In genomic region chr3:188123170-188123920, GRCh38 we compare ENCODE assay signal across 1 cellular context.
A peak's percentile ranks its signal among the peaks of the same experiment; 100 is the strongest.
TF ChIP-seq lines count a peak whose summit lies in the region.

No MANE protein-coding gene starts in this region.

TF ChIP-seq in HepG2, 621 proteins besides CTCF, POLR2A, EP300 and RAD21 (continued from another document and continues in another):
- 0 out of 2 replicates have a peak, but pooled peaks have one; percentile 67 for TF ChIP-seq ZNF512B (CRISPR knock-in tag; IDR thresholded peaks at IDR 0.05; ENCODE audit: borderline replicate concordance)
- TF ChIP-seq FOSL2 (CRISPR knock-in tag; IDR thresholded peaks at IDR 0.05): peak; percentile 74
- peak; percentile 26; the same call in 1 of the 2 replicates for TF ChIP-seq KLF6 (CRISPR knock-in tag; IDR thresholded peaks at IDR 0.05)
- TF ChIP-seq SIX1 (CRISPR knock-in tag; IDR thresholded peaks at IDR 0.05; ENCODE audit: borderline replicate concordance): peak; percentile 65; the same call in 1 of the 2 replicates
- TF ChIP-seq RFXAP (CRISPR knock-in tag; IDR thresholded peaks at IDR 0.05; ENCODE audit: borderline replicate concordance): 0 out of 2 replicates have a peak, but pooled peaks have one; percentile 74
- TF ChIP-seq KLF16 (CRISPR knock-in tag; IDR thresholded peaks at IDR 0.05): 0 out of 4 replicates have a peak, but pooled peaks of 1 of the 2 experiments have one; percentile 23
- TF ChIP-seq ZFP90 (CRISPR knock-in tag; IDR thresholded peaks at IDR 0.05; ENCODE audit: borderline replicate concordance): peak; percentile 39; the same call in 1 of the 2 replicates
- TF ChIP-seq HOXA3 (CRISPR knock-in tag; IDR thresholded peaks at IDR 0.05): peak; percentile 58
- TF ChIP-seq ZNF367 (CRISPR knock-in tag; IDR thresholded peaks at IDR 0.05; ENCODE audit: borderline replicate concordance): no peak
- TF ChIP-seq ZNF33A (CRISPR knock-in tag; IDR thresholded peaks at IDR 0.05; ENCODE audit: borderline replicate concordance): peak; percentile 74; the same call in 1 of the 2 replicates
- peak; percentile 78; the same call in 1 of the 2 replicates for TF ChIP-seq PITX1 (CRISPR knock-in tag; IDR thresholded peaks at IDR 0.05)
- peak; percentile 89; the same call in 1 of the 2 replicates for TF ChIP-seq HMG20A (CRISPR knock-in tag; IDR thresholded peaks at IDR 0.05; ENCODE audit: borderline replicate concordance)
- peak; percentile 72 for TF ChIP-seq HDAC2 (CRISPR knock-in tag; IDR thresholded peaks at IDR 0.05)
- no peak for TF ChIP-seq E2F2 (CRISPR knock-in tag; IDR thresholded peaks at IDR 0.05; ENCODE audit: borderline replicate concordance)
- TF ChIP-seq ISL2 (CRISPR knock-in tag; IDR thresholded peaks at IDR 0.05): peak; percentile 95
- TF ChIP-seq CEBPB (IDR thresholded peaks at IDR 0.05; ENCODE audit: borderline replicate concordance, low read depth, low read length): peak; percentile 29; the same call in 1 of the 2 replicates
- TF ChIP-seq ZNF761 (CRISPR knock-in tag; conservative IDR thresholded peaks at IDR 0.05): no peak
- no peak for TF ChIP-seq IRF9 (CRISPR knock-in tag; IDR thresholded peaks at IDR 0.05; ENCODE audit: borderline replicate concordance)
- TF ChIP-seq CREB1 (IDR thresholded peaks at IDR 0.05): no peak
- peak; percentile 52; the same call in 1 of the 2 replicates for TF ChIP-seq CREB1 (CRISPR knock-in tag; IDR thresholded peaks at IDR 0.05)
- TF ChIP-seq HIVEP1 (CRISPR knock-in tag; IDR thresholded peaks at IDR 0.05): no peak
- peak; percentile 84 for TF ChIP-seq FOXP4 (CRISPR knock-in tag; IDR thresholded peaks at IDR 0.05)
- TF ChIP-seq SALL2 (CRISPR knock-in tag; IDR thresholded peaks at IDR 0.05): 0 out of 2 replicates have a peak, but pooled peaks have one; percentile 49
- TF ChIP-seq MEIS1 (CRISPR knock-in tag; IDR thresholded peaks at IDR 0.05; ENCODE audit: borderline replicate concordance): peak; percentile 78; the same call in 1 of the 2 replicates
- 0 out of 2 replicates have a peak, but pooled peaks have one; percentile 39 for TF ChIP-seq CCDC6 (CRISPR knock-in tag; IDR thresholded peaks at IDR 0.05)
- TF ChIP-seq SALL1 (CRISPR knock-in tag; IDR thresholded peaks at IDR 0.05): peak; percentile 27; the same call in 1 of the 2 replicates
- peak; percentile 89; the same call in 1 of the 2 replicates for TF ChIP-seq NFIC (IDR thresholded peaks at IDR 0.05; ENCODE audit: low read length)
- TF ChIP-seq ZNF574 (CRISPR knock-in tag; IDR thresholded peaks at IDR 0.05): 0 out of 2 replicates have a peak, but pooled peaks have one; percentile 13
- no peak for TF ChIP-seq USF2 (IDR thresholded peaks at IDR 0.05; ENCODE audit: low read depth, low read length)
- peak; percentile 50; the same call in 1 of the 2 replicates for TF ChIP-seq USF2 (CRISPR knock-in tag; IDR thresholded peaks at IDR 0.05; ENCODE audit: borderline replicate concordance)
- peak; percentile 70 for TF ChIP-seq ASH2L (IDR thresholded peaks at IDR 0.05; ENCODE audit: insufficient read length, low read depth, low read length)
- TF ChIP-seq PPARG (CRISPR knock-in tag; conservative IDR thresholded peaks at IDR 0.05): peak; percentile 89
- no peak; the same call in 1 of the 2 replicates for TF ChIP-seq MIER3 (CRISPR knock-in tag; IDR thresholded peaks at IDR 0.05; ENCODE audit: borderline replicate concordance)
- TF ChIP-seq IKZF5 (CRISPR knock-in tag; IDR thresholded peaks at IDR 0.05): peak; percentile 35; the same call in 1 of the 2 replicates
- TF ChIP-seq SUZ12 (IDR thresholded peaks at IDR 0.05; ENCODE audit: low read depth, low read length): no peak
- TF ChIP-seq ZNF280D (CRISPR knock-in tag; IDR thresholded peaks at IDR 0.05): 0 out of 2 replicates have a peak, but pooled peaks have one; percentile 84
- TF ChIP-seq NONO (IDR thresholded peaks at IDR 0.05): no peak
- TF ChIP-seq NONO (CRISPR knock-in tag; conservative IDR thresholded peaks at IDR 0.05): peak; percentile 77
- TF ChIP-seq FOXK1 (CRISPR knock-in tag; IDR thresholded peaks at IDR 0.05; ENCODE audit: borderline replicate concordance, low read depth): peak; percentile 51; the same call in 1 of the 2 replicates
- 0 out of 2 replicates have a peak, but pooled peaks have one; percentile 33 for TF ChIP-seq NKX3-1 (CRISPR knock-in tag; IDR thresholded peaks at IDR 0.05)
- peak; percentile 62 for TF ChIP-seq TCF7L2 (IDR thresholded peaks at IDR 0.05; ENCODE audit: low read depth, low read length)
- TF ChIP-seq STAG1 (CRISPR knock-in tag; IDR thresholded peaks at IDR 0.05): peak; percentile 27; the same call in 1 of the 2 replicates
- 0 out of 2 replicates have a peak, but pooled peaks have one; percentile 28 for TF ChIP-seq ZNF136 (CRISPR knock-in tag; IDR thresholded peaks at IDR 0.05; ENCODE audit: low read depth)
- TF ChIP-seq KAT8 (CRISPR knock-in tag; IDR thresholded peaks at IDR 0.05): peak; percentile 69; the same call in 1 of the 2 replicates
- TF ChIP-seq ZBTB20 (CRISPR knock-in tag; IDR thresholded peaks at IDR 0.05; ENCODE audit: borderline replicate concordance, low read depth): peak; percentile 82
- TF ChIP-seq MEF2D (CRISPR knock-in tag; IDR thresholded peaks at IDR 0.05): peak; percentile 68
